8 cellular contexts compared by ENCODE assay signal in the genomic region with DNA sequence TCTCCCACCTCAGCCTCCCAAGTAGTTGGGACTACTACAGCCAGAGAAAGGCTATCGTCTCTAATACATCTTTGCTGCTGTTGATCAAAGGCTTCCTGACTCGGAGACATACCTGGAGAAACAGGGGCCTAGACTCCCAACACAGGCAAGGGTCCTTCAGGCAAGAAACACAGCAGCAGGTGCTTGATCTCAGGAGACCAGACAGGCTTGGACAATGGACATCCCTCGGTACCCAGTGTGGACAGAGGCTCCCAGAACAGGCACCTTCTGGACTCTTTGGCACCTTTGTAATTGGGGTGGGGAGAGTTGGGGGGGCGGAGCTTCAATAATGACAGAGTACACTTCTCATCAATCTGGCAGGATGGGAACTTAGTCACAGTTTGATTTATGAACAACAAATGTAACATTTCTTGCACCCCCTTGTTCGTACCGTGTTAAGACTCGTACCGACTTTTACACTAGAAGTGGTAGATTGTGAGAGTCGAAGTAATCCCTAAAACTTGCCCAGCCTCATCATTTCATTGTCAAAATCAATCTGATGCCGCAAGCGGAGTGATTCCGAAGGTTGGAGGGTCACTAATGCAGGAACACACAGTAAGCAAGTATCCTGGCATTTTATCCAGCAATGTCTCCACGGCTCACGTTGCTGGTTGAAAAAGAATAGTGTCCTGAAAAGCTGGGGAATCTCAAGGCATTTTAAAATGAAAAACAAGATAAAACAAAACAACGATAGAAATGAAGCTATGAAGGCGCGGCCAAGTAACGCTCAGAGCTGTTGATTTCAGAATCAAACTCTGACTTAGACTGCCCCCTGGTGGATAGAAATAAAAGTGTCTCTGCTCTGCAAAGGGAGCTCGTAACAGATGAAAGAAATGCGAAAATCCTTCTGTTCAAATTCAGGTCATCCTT. TPM values are rescaled to one million over a fixed set of nuclear protein-coding genes. Genes with fewer than 3 reads are reported as not detected.
DNase-seq lines count a peak whose midpoint lies in the region; ATAC-seq, FAIRE-seq and TF ChIP-seq lines count a peak whose summit lies in the region.

No MANE protein-coding gene starts in this region.

- H3K9me2 ChIP-seq in GM23338 (ENCODE audit: insufficient read depth): no peaks in the 10 kb centered on the region

- H3K27me3 Mint-ChIP-seq in activated T-cell treated with anti-CD3 and anti-CD28 coated beads, Interleukin-2, amount 50 U/mL, for 24 hours: peaks cover 16% of the 10 kb centered on the region
- peaks cover 1% of the 10 kb centered on the region for H3K27me3 Mint-ChIP-seq in GM23338 (ENCODE audit: insufficient read depth, low read depth, poor library complexity)

- intact Hi-C loops in GM12878 (cut with micrococcal nuclease; ENCODE audit: unreplicated experiment): loop anchor here (1.0 to 10.0 kb wide), 3 partner anchors 90 to 655 kb away; no protein-coding TSS in a partner anchor

- H3K4me2 ChIP-seq in GM23338: no peak overlapping the region
- no peak overlapping the region for H3K4me2 ChIP-seq in GM12878 (ENCODE audit: control insufficient read depth, insufficient read depth)
- H3K4me2 ChIP-seq in smooth muscle cell: peak overlapping the region; percentile 74

- SMC1A ChIA-PET in GM12878 (lab: Charles Lee; ENCODE audit: uncharacterized antibody, unreplicated experiment): interaction anchor here (0.7 to 2.7 kb wide), 24 partner anchors 9 to 657 kb away, joined by 3 to 50 read pairs (median 4); no protein-coding TSS in a partner anchor

- H3K36me3 Mint-ChIP-seq in activated T-cell treated with anti-CD3 and anti-CD28 coated beads, Interleukin-2, amount 50 U/mL, for 24 hours (ENCODE audit: low read depth): no peaks in the 10 kb centered on the region
- no peaks in the 10 kb centered on the region for H3K36me3 Mint-ChIP-seq in GM23338 (ENCODE audit: low read depth)

- no peak overlapping the region for H3K4me3 Mint-ChIP-seq in activated T-cell treated with anti-CD3 and anti-CD28 coated beads, Interleukin-2, amount 50 U/mL, for 24 hours
- no peak overlapping the region for H3K4me3 Mint-ChIP-seq in GM23338

- ATAC-seq in GM23338 (peak; percentile 84), GM12878 (peak; percentile 90)

- TF ChIP-seq EP300 in GM12878 (IDR thresholded peaks at IDR 0.05; ENCODE audit: borderline replicate concordance in 1 of 2, control insufficient read depth in 1 of 2, low read depth in 2 of 2, low read length in 2 of 2): no peak

- no peak overlapping the region for H3K4me3 ChIP-seq in GM23338
- no peak overlapping the region for H3K4me3 ChIP-seq in LNCaP clone FGC (ENCODE audit: low read depth, low read length)
- no peak overlapping the region for H3K4me3 ChIP-seq in GM12878
- H3K4me3 ChIP-seq in smooth muscle cell: no peak overlapping the region

- H2AFZ ChIP-seq in GM23338 (peak overlapping the region; percentile 38; the same call in 1 of the 2 replicates), GM12878 (ENCODE audit: control insufficient read depth, low read depth, low read length) (no peak overlapping the region), smooth muscle cell (ENCODE audit: low read depth) (peak overlapping the region; percentile 80)

- no peaks in the 10 kb centered on the region for H4K20me1 ChIP-seq in GM23338 (replicated peaks; ENCODE audit: insufficient read depth)
- H4K20me1 ChIP-seq in GM12878 (ENCODE audit: control insufficient read depth, insufficient read depth): no peaks in the 10 kb centered on the region
- no peaks in the 10 kb centered on the region for H4K20me1 ChIP-seq in smooth muscle cell (ENCODE audit: low read depth)

- no peaks in the 10 kb centered on the region for H3K79me2 ChIP-seq in GM23338 (replicated peaks; ENCODE audit: insufficient read depth)
- H3K79me2 ChIP-seq in GM12878 (ENCODE audit: control insufficient read depth, insufficient read depth, low read length): no peaks in the 10 kb centered on the region
- H3K79me2 ChIP-seq in smooth muscle cell (ENCODE audit: low read depth): no peaks in the 10 kb centered on the region

- in situ Hi-C loops in GM12878 (cut with MboI): loop anchor here (5.0 kb wide), 1 partner anchor 646 kb away; no protein-coding TSS in a partner anchor

- RAD21 ChIA-PET in GM12878 (lab: Charles Lee; ENCODE audit: unreplicated experiment): interaction anchor here (0.6 to 1.6 kb wide), 25 partner anchors 9 to 676 kb away, joined by 3 to 31 read pairs (median 4); no protein-coding TSS in a partner anchor

- DNase-seq in activated T-cell treated with anti-CD3 and anti-CD28 coated beads for 24 hours (ENCODE audit: low read depth): peak; percentile 12
- DNase-seq in activated T-cell treated with anti-CD3 and anti-CD28 coated beads, Interleukin-2, amount 50 U/mL, for 24 hours: no peak
- DNase-seq in GM23338 (ENCODE audit: low spot score): peak; percentile 87
- DNase-seq in LNCaP clone FGC (ENCODE audit: low read depth): peak; percentile 14
- peak; percentile 69 for DNase-seq in RKO (ENCODE audit: low spot score)
- DNase-seq in GM12878 (ENCODE audit: low read depth, low spot score): no peak
- peak; percentile 33 for DNase-seq in iPS DF 4.7 (ENCODE audit: extremely low read depth, low spot score)
- DNase-seq in smooth muscle cell (lab: John Stamatoyannopoulos, UW; ENCODE audit: unreplicated experiment): no peak

- no peak for TF ChIP-seq POLR2A in GM12878 (IDR thresholded peaks at IDR 0.05; ENCODE audit: low read depth, low read length)

- H3K9me3 ChIP-seq in GM12878 (replicated peaks; ENCODE audit: control insufficient read depth, insufficient read depth, low read length) (no peaks in the 10 kb centered on the region), smooth muscle cell (replicated peaks; ENCODE audit: low read depth) (no peaks in the 10 kb centered on the region)

- TF ChIP-seq RAD21 in GM12878 (IDR thresholded peaks at IDR 0.05; ENCODE audit: insufficient read depth, low read depth, low read length): peak; percentile 75

- TF ChIP-seq CTCF in GM23338 (conservative IDR thresholded peaks at IDR 0.05; ENCODE audit: low read depth in 2 of 2) (peak; percentile 85 to 96), LNCaP clone FGC (IDR thresholded peaks at IDR 0.05; ENCODE audit: control insufficient read depth, extremely low read depth, insufficient read depth) (peak; percentile 74), GM12878 (IDR thresholded peaks at IDR 0.05 in 2 of 3, conservative IDR thresholded peaks at IDR 0.05 in 1 of 3; ENCODE audit: control insufficient read depth in 2 of 3, extremely low read depth in 1 of 3, insufficient read depth in 1 of 3, low read depth in 3 of 3, low read length in 3 of 3) (peak; percentile 68 to 77 (median 70); a peak in 5 of 6 replicates), smooth muscle cell (IDR thresholded peaks at IDR 0.05; ENCODE audit: borderline replicate concordance, insufficient read depth, poor library complexity, severe bottlenecking) (peak; percentile 90)

- POLR2A ChIA-PET in GM12878 (lab: Charles Lee): interaction anchor here (0.5 to 0.6 kb wide), 2 partner anchors 708 to 1199 kb away, joined by 3 to 4 read pairs; no protein-coding TSS in a partner anchor

- no peaks in the 10 kb centered on the region for H3K27me3 ChIP-seq in GM23338 (ENCODE audit: insufficient read depth)
- no peaks in the 10 kb centered on the region; a peak in 1 of 4 replicates for H3K27me3 ChIP-seq in GM12878 (replicated peaks in 1 of 2; ENCODE audit: control insufficient read depth in 2 of 2, insufficient read depth in 2 of 2, low read length in 1 of 2)
- H3K27me3 ChIP-seq in smooth muscle cell (ENCODE audit: low read depth): no peaks in the 10 kb centered on the region

- no peaks in the 10 kb centered on the region for H3F3A ChIP-seq in GM23338 (replicated peaks; ENCODE audit: low read depth)
- no peaks in the 10 kb centered on the region for H3F3A ChIP-seq in smooth muscle cell (ENCODE audit: low read depth)

- WGBS in GM12878 (ENCODE audit: insufficient coverage, insufficient replicate concordance, low lambda C conversion rate, missing lambda C conversion rate): 36% methylated on average over 20 of the region's 20 CpGs
- WGBS in smooth muscle cell (ENCODE audit: low lambda C conversion rate): 56% methylated on average over 20 of the region's 20 CpGs

- FAIRE-seq in GM12878 (lab: Jason Lieb, UNC): peak; percentile 80

- H3K9ac ChIP-seq in GM12878 (ENCODE audit: control insufficient read depth, insufficient read depth, low read length) (no peak overlapping the region), smooth muscle cell (ENCODE audit: low read depth) (no peak overlapping the region)

- H3K36me3 ChIP-seq in GM23338 (ENCODE audit: insufficient read depth) (no peaks in the 10 kb centered on the region), GM12878 (ENCODE audit: control insufficient read depth in 2 of 2, insufficient read depth in 2 of 2, low read length in 1 of 2) (no peaks in the 10 kb centered on the region), smooth muscle cell (ENCODE audit: low read depth) (no peaks in the 10 kb centered on the region)

- BruUV-seq in GM12878 (replicated peaks; lab: Mats Ljungman, UMichigan): no TSS peak

- H3K4me1 ChIP-seq in GM23338 (ENCODE audit: insufficient read depth): peaks cover 28% of the 10 kb centered on the region
- H3K4me1 ChIP-seq in GM12878 (ENCODE audit: control insufficient read depth, insufficient read depth, low read length): no peaks in the 10 kb centered on the region
- H3K4me1 ChIP-seq in smooth muscle cell (ENCODE audit: low read depth): no peaks in the 10 kb centered on the region

- H3K27ac ChIP-seq in GM23338 (ENCODE audit: low read depth) (no peak overlapping the region), GM12878 (ENCODE audit: control insufficient read depth, insufficient read depth) (no peak overlapping the region), smooth muscle cell (ENCODE audit: low read depth) (no peak overlapping the region)

- H3K9me3 Mint-ChIP-seq in activated T-cell treated with anti-CD3 and anti-CD28 coated beads, Interleukin-2, amount 50 U/mL, for 24 hours: no peaks in the 10 kb centered on the region
- H3K9me3 Mint-ChIP-seq in GM23338: peaks cover 6% of the 10 kb centered on the region; the same call in 1 of the 3 replicates

- CTCF ChIA-PET in GM12878 (lab: Yijun Ruan, JAX): interaction anchor here (0.6 to 5.4 kb wide), 50 partner anchors 9 to 655 kb away, joined by 3 to 107 read pairs (median 4); no protein-coding TSS in a partner anchor

- H3K4me1 Mint-ChIP-seq in activated T-cell treated with anti-CD3 and anti-CD28 coated beads, Interleukin-2, amount 50 U/mL, for 24 hours (ENCODE audit: low read depth): peaks cover 7% of the 10 kb centered on the region
- H3K4me1 Mint-ChIP-seq in GM23338: peaks cover 30% of the 10 kb centered on the region

- H3K27ac Mint-ChIP-seq in activated T-cell treated with anti-CD3 and anti-CD28 coated beads, Interleukin-2, amount 50 U/mL, for 24 hours: no peak overlapping the region
- no peak overlapping the region for H3K27ac Mint-ChIP-seq in GM23338

RNA-seq across cellular contexts. Expression of a gene that starts 46.4 kb away (rescaled TPM):
- 2.0 and 2.8 TPM in 2 replicates for total RNA-seq in GM23338 (2014; rRNA removed; shearing (Covaris generic))
- polyA plus RNA-seq in GM23338 (2016; fragmentation: Nextera tagmentation; extraction: Ambion mirVana): 1.4 and 2.4 TPM in 2 replicates
- total RNA-seq in GM12878 (2013; cell fraction: nucleolus; rRNA removed): 0.19 and 0.44 TPM in 2 replicates
- under 0.01 TPM in 1 of 2 replicates, not detected in the other for total RNA-seq in GM12878 (2014; rRNA removed)
- total RNA-seq in GM12878 (2014; rRNA removed; fragmentation: Illumina TruSeq; extraction: Trizol): not detected in 2 replicates
- total RNA-seq in GM12878 (2021): not detected in 2 replicates
- not detected for polyA plus RNA-seq in GM12878 (2011; ENCODE audit: low read depth)
- 0.10 and 0.13 TPM in 2 replicates for polyA plus RNA-seq in GM12878 (2011; rRNA removed)
- 0.07 and 0.09 TPM in 2 replicates for polyA plus RNA-seq in GM12878 (2011; cell fraction: cytosol; rRNA removed)
- 0.09 and 0.10 TPM in 2 replicates for polyA plus RNA-seq in GM12878 (2011; cell fraction: nucleus; rRNA removed)
- not detected in 2 replicates for polyA plus RNA-seq in GM12878 (2012)
- not detected in 2 replicates for polyA plus RNA-seq in GM12878 (2014; fragmentation: Illumina TruSeq; extraction: Trizol)
- polyA plus RNA-seq in GM12878 (2014; fragmentation: Nextera tagmentation; extraction: Ambion mirVana): not detected
- polyA plus RNA-seq in GM12878 (2014; rRNA removed): 0.03 TPM in 1 of 2 replicates, not detected in the other
- not detected for polyA plus RNA-seq in GM12878 (2016; fragmentation: Nextera tagmentation; extraction: Ambion mirVana)
- 0.07 TPM in 1 of 2 replicates, not detected in the other for polyA minus RNA-seq in GM12878 (2011; rRNA and poly(A)+ RNA removed)
- polyA minus RNA-seq in GM12878 (2011; cell fraction: cytosol; rRNA and poly(A)+ RNA removed): not detected in 2 replicates
- polyA minus RNA-seq in GM12878 (2011; cell fraction: nucleus; rRNA and poly(A)+ RNA removed): 0.36 TPM in 1 of 2 replicates, not detected in the other
- total RNA-seq in smooth muscle cell: 1.1 and 2.4 TPM in 2 replicates
- polyA plus RNA-seq in smooth muscle cell: 0.21 and 0.87 TPM in 2 replicates

Comparison
In these comparisons a context has a peak if more than half of its experiments do, and no peak if none do; other contexts are left out.
1. DNase-seq: peak in activated T-cell treated with anti-CD3 and anti-CD28 coated beads for 24 hours (single experiment), GM23338 (single experiment), LNCaP clone FGC (single experiment), RKO (single experiment) and iPS DF 4.7 (single experiment); none in activated T-cell treated with anti-CD3 and anti-CD28 coated beads, Interleukin-2, amount 50 U/mL, for 24 hours (single experiment), GM12878 (single experiment) and smooth muscle cell (single experiment).
2. Peak in every context shown above with its lines, with median percentiles within 50 percentile points of each other: CTCF ChIP-seq.